15 cellular contexts compared by ENCODE assay signal in genomic region chr1:242455052-242455361, GRCh38.
"Had no signal": no experiment of that assay in that cellular context is flagged by ENCODE, and none has a peak within 500 bp of the region (broad histone marks: within the 10 kb centered on the region; RNA-seq: fewer than 3 reads in every experiment).

No MANE protein-coding gene starts in this region.

- H3K9me3 Mint-ChIP-seq: activated naive CD4-positive, alpha-beta T cell treated with anti-CD3 and anti-CD28 coated beads for 36 hours; activated naive CD8-positive, alpha-beta T cell treated with anti-CD3 and anti-CD28 coated beads, Interleukin-2, amount 50 U/mL, for 24 hours; natural killer cell treated with Interleukin-12 subunit alpha and Interleukin-12 subunit beta and Interleukin-15 and Interleukin-18, amount 100 ng/mL, for 72 hours had no signal

- H3K27ac ChIP-seq: esophagus squamous epithelium, right atrium auricular region, skin epidermis, transverse colon had no signal

- H3K27me3 ChIP-seq: right atrium auricular region had no signal

- DNase-seq: activated naive CD8-positive, alpha-beta T cell treated with anti-CD3 and anti-CD28 coated beads, Interleukin-2, amount 50 U/mL, for 24 hours; aorta; effector CD8-positive, alpha-beta T cell; esophagus squamous epithelium; left ventricle myocardium superior; stimulated activated CD4-positive, alpha-beta T cell treated with anti-CD3 and anti-CD28 coated beads, Interleukin-15, amount 100 ng/mL, for 24 hours; stimulated activated CD4-positive, alpha-beta T cell treated with anti-CD3 and anti-CD28 coated beads, Interleukin-4, amount 100 ng/mL, for 1 hour; stimulated activated naive CD4-positive, alpha-beta T cell treated with Interleukin-2 at 50 U/mL for 16 hours; transverse colon had no signal

- H3K36me3 Mint-ChIP-seq: natural killer cell treated with Interleukin-12 subunit alpha and Interleukin-12 subunit beta and Interleukin-15 and Interleukin-18, amount 100 ng/mL, for 72 hours had no signal

- H3K4me3 Mint-ChIP-seq: activated naive CD4-positive, alpha-beta T cell treated with anti-CD3 and anti-CD28 coated beads for 36 hours; activated naive CD8-positive, alpha-beta T cell treated with anti-CD3 and anti-CD28 coated beads, Interleukin-2, amount 50 U/mL, for 24 hours; natural killer cell treated with Interleukin-12 subunit alpha and Interleukin-12 subunit beta and Interleukin-15 and Interleukin-18, amount 100 ng/mL, for 72 hours had no signal

- H3K4me3 ChIP-seq: esophagus squamous epithelium, right atrium auricular region, skin epidermis, transverse colon had no signal

- H3K9me3 ChIP-seq: esophagus squamous epithelium, right atrium auricular region, transverse colon had no signal

- H3K36me3 ChIP-seq: esophagus squamous epithelium, right atrium auricular region, transverse colon had no signal

- ATAC-seq: activated CD4-positive, CD25-positive, alpha-beta regulatory T cell treated with anti-CD3 and anti-CD28 coated beads, Interleukin-2, amount 50 U/mL, for 24 hours; activated naive CD8-positive, alpha-beta T cell treated with anti-CD3 and anti-CD28 coated beads, Interleukin-2, amount 50 U/mL, for 24 hours; left ventricle myocardium superior had no signal

- H3K4me1 Mint-ChIP-seq: activated naive CD8-positive, alpha-beta T cell treated with anti-CD3 and anti-CD28 coated beads, Interleukin-2, amount 50 U/mL, for 24 hours had no signal

- H3K4me1 ChIP-seq: esophagus squamous epithelium, right atrium auricular region, transverse colon had no signal

- H3K27ac Mint-ChIP-seq: activated naive CD4-positive, alpha-beta T cell treated with anti-CD3 and anti-CD28 coated beads for 36 hours; activated naive CD8-positive, alpha-beta T cell treated with anti-CD3 and anti-CD28 coated beads, Interleukin-2, amount 50 U/mL, for 24 hours; natural killer cell treated with Interleukin-12 subunit alpha and Interleukin-12 subunit beta and Interleukin-15 and Interleukin-18, amount 100 ng/mL, for 72 hours; progenitor cell of endocrine pancreas had no signal
